ENCODE assay signal across 13 cellular contexts in the genomic region with DNA sequence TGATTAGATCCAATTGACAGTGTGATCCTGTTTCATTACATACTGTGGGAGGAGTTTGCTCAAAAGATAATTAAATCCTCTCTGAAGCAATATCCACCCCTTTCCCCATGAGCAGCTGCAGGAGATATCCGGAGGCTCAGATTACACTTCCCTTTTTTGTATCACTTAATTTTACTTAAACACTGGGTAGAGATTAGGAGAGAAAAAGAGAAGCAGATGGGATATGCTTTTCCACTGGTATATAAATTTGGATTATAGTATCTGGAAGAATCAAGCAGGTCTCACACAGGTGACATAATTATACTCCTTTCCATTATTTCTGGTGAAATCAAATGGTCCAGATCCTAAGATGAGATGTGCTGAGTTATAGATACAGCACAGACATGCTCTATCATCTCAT.
A peak's percentile ranks its signal among the peaks of the same experiment; 100 is the strongest.
DNase-seq lines count a peak whose midpoint lies in the region; ATAC-seq and TF ChIP-seq lines count a peak whose summit lies in the region.
"Had no signal": no experiment of that assay in that cellular context is flagged by ENCODE, and none has a peak within 500 bp of the region (broad histone marks: within the 10 kb centered on the region; RNA-seq: fewer than 3 reads in every experiment).

No MANE protein-coding gene starts in this region.

- H3K27me3 ChIP-seq in mesendoderm (ENCODE audit: insufficient read depth, low read length, poor library complexity) = no peaks in the 10 kb centered on the region

- H3K56ac ChIP-seq in mesendoderm (ENCODE audit: low read length) = no peak overlapping the region

- H3K18ac ChIP-seq in mesendoderm (ENCODE audit: low read length) = no peak overlapping the region

- H3K23ac ChIP-seq in mesendoderm (ENCODE audit: low read length) = no peak overlapping the region

- no peak overlapping the region for H3K4ac ChIP-seq in mesendoderm (ENCODE audit: low read depth, low read length)

- no peak for TF ChIP-seq CTCF in fibroblast of pulmonary artery (IDR thresholded peaks at IDR 0.05; ENCODE audit: low read length, missing control alignments)
- TF ChIP-seq CTCF in omental fat pad (IDR thresholded peaks at IDR 0.05) = no peak

- no peak overlapping the region for H2BK5ac ChIP-seq in mesendoderm (ENCODE audit: low read length)

- H3K4me1 ChIP-seq in mesendoderm (ENCODE audit: control insufficient read depth, low read depth, low read length) = peaks cover 2% of the 10 kb centered on the region

- no peak overlapping the region for H3K9ac ChIP-seq in mesendoderm (ENCODE audit: low read length)

- ATAC-seq in omental fat pad (ENCODE audit: low FRiP score) = no peak
- ATAC-seq in stimulated activated naive CD8-positive, alpha-beta T cell treated with anti-CD3 and anti-CD28 coated beads, Interleukin-15, Interleukin-2, amounts not matched to agents 100 U/mL and 50 U/mL, for 24 hours = no peak
- ATAC-seq: right cardiac atrium had no signal

- H3K27ac ChIP-seq in mesendoderm (ENCODE audit: low read depth, low read length) = no peak overlapping the region

- H3K4me3 ChIP-seq in fibroblast of pulmonary artery (replicated peaks; ENCODE audit: low read depth, low read length) = no peak overlapping the region
- H3K4me3 ChIP-seq in mesendoderm (ENCODE audit: low read length) = no peak overlapping the region

- no peak overlapping the region for H2BK120ac ChIP-seq in mesendoderm (ENCODE audit: low read depth, low read length)

- H3K4me2 ChIP-seq in mesendoderm (ENCODE audit: low read length) = no peak overlapping the region

- H3K79me2 ChIP-seq in mesendoderm (ENCODE audit: control insufficient read depth, insufficient read depth, low read length) = no peaks in the 10 kb centered on the region

- no peaks in the 10 kb centered on the region for H3K79me1 ChIP-seq in mesendoderm (ENCODE audit: low read length)

- no peaks in the 10 kb centered on the region for H3K36me3 ChIP-seq in mesendoderm (ENCODE audit: control insufficient read depth, insufficient read depth, low read length)

- H4K8ac ChIP-seq in mesendoderm (ENCODE audit: low read depth, low read length) = no peak overlapping the region

- no peak overlapping the region for H2AK5ac ChIP-seq in mesendoderm (ENCODE audit: low read length)

- DNase-seq in GF-D8 (lab: John Stamatoyannopoulos, UW) (peak; percentile 86), NCI-H1436 (lab: John Stamatoyannopoulos, UW) (peak; percentile 72), NOMO-1 treated with dmso at 0.1 percent for 144 hours (lab: John Stamatoyannopoulos, UW; ENCODE audit: unreplicated experiment) (peak; percentile 81), fibroblast of pulmonary artery (ENCODE audit: low read depth) (peak; percentile 7), NCI-H1048 (lab: John Stamatoyannopoulos, UW) (no peak), omental fat pad (ENCODE audit: low spot score) (no peak), mesendoderm (no peak)
- DNase-seq in stimulated activated naive CD8-positive, alpha-beta T cell treated with anti-CD3 and anti-CD28 coated beads, Interleukin-15, Interleukin-2, amounts not matched to agents 100 U/mL and 50 U/mL, for 24 hours = no peak
- DNase-seq: activated CD8-positive, alpha-beta memory T cell treated with anti-CD3 and anti-CD28 coated beads, Interleukin-2, amount 50 U/mL, for 48 hours; CD4-positive, alpha-beta T cell; islet precursor cell; right cardiac atrium; substantia nigra had no signal

- no CpG with 5 or more reads among the region's 1 CpG for WGBS in mesendoderm (ENCODE audit: extremely low coverage, insufficient coverage, low lambda C conversion rate)

- H4K5ac ChIP-seq in mesendoderm (ENCODE audit: low read length) = no peak overlapping the region

- no peak overlapping the region for H2BK15ac ChIP-seq in mesendoderm (replicated peaks; ENCODE audit: low read depth)

Comparison
In these comparisons a context has a peak if more than half of its experiments do, and no peak if none do; other contexts are left out.
1. DNase-seq: peak in GF-D8 (single experiment), NCI-H1436 (single experiment), NOMO-1 treated with dmso at 0.1 percent for 144 hours (single experiment) and fibroblast of pulmonary artery (single experiment); none in NCI-H1048 (single experiment), omental fat pad (single experiment), stimulated activated naive CD8-positive, alpha-beta T cell treated with anti-CD3 and anti-CD28 coated beads, Interleukin-15, Interleukin-2, amounts not matched to agents 100 U/mL and 50 U/mL, for 24 hours (single experiment) and mesendoderm (single experiment).